In the genomic region with DNA sequence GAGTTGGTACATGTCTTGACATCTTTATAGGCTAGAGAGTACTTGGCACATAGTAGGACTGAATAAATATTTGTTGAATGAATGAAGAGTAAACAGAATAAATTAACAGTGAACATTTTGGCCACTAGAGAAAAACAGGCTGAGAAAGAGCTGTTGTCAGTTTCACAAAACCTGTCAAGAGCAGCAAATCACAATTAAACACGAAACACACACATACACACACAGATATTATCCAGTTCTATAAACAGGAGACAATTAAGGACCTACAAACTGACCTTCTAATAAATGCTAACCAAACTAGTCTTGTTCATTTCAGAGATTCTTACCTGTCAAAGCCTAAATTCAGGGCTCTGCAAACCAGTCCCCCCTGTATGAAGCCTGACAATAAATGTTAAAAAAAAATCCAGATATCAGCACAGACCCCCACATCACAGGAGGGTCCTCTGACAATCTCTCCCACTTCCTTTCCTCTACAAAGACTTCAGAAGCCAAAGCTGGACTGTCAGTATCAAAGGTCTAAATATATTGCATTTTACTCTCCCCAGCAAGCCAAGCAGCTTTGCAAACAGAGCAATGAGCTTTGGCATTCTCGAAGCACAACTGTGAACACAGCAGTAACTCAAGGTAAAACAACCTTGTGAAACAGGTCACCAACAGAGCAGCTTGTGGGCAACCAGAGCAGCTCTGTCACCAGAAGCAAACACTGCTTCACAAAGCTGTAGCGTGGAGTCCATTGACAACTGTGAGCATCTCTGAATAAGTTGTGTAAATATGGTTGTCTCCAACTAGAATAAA, we compare ENCODE assay signal across 1 cellular context.
TF ChIP-seq lines count a peak whose summit lies in the region.

No MANE protein-coding gene starts in this region.

TF ChIP-seq in liver, 16 proteins besides CTCF, POLR2A, EP300 and RAD21 (continued from another document):
- TF ChIP-seq, protein P1, sequence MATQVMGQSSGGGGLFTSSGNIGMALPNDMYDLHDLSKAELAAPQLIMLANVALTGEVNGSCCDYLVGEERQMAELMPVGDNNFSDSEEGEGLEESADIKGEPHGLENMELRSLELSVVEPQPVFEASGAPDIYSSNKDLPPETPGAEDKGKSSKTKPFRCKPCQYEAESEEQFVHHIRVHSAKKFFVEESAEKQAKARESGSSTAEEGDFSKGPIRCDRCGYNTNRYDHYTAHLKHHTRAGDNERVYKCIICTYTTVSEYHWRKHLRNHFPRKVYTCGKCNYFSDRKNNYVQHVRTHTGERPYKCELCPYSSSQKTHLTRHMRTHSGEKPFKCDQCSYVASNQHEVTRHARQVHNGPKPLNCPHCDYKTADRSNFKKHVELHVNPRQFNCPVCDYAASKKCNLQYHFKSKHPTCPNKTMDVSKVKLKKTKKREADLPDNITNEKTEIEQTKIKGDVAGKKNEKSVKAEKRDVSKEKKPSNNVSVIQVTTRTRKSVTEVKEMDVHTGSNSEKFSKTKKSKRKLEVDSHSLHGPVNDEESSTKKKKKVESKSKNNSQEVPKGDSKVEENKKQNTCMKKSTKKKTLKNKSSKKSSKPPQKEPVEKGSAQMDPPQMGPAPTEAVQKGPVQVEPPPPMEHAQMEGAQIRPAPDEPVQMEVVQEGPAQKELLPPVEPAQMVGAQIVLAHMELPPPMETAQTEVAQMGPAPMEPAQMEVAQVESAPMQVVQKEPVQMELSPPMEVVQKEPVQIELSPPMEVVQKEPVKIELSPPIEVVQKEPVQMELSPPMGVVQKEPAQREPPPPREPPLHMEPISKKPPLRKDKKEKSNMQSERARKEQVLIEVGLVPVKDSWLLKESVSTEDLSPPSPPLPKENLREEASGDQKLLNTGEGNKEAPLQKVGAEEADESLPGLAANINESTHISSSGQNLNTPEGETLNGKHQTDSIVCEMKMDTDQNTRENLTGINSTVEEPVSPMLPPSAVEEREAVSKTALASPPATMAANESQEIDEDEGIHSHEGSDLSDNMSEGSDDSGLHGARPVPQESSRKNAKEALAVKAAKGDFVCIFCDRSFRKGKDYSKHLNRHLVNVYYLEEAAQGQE (IDR thresholded peaks at IDR 0.05): no peak
- TF ChIP-seq EGR1 (IDR thresholded peaks at IDR 0.05; ENCODE audit: low read depth in 2 of 2) (no peak), HNF4G (IDR thresholded peaks at IDR 0.05) (no peak), SP1 (IDR thresholded peaks at IDR 0.05) (no peak), YY1 (IDR thresholded peaks at IDR 0.05) (peak; percentile 24), RXRA (IDR thresholded peaks at IDR 0.05) (peak; percentile 29 to 64), FOXA2 (IDR thresholded peaks at IDR 0.05) (no peak), TAF1 (conservative IDR thresholded peaks at IDR 0.05) (no peak), ATF3 (IDR thresholded peaks at IDR 0.05) (no peak), NR2F2 (IDR thresholded peaks at IDR 0.05) (no peak), HNF4A (conservative IDR thresholded peaks at IDR 0.05) (peak; percentile 68 to 74)
